22 cellular contexts compared by ENCODE assay signal in the genomic region with DNA sequence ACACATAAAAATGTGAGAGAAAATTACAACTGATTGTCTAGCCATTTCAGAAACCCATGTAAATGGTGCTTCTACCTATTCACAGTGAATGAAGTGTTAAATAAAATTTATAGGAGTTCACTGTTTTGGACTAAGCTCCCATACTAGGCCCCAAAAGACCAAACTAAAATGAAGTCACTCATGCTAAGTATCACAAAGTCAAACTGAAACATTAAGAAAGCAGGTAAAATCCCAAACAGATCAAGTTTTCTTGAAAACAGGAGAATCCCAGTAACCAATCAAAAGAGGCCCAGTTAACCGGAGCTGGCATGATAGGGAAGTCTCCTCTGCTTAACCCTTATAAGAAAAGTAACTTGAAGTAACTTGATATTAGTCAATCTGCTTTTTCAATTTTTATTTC. TPM values are rescaled to one million over a fixed set of nuclear protein-coding genes. Genes with fewer than 3 reads are reported as not detected.
DNase-seq lines count a peak whose midpoint lies in the region; ATAC-seq, FAIRE-seq and TF ChIP-seq lines count a peak whose summit lies in the region.
"Had no signal": no experiment of that assay in that cellular context is flagged by ENCODE, and none has a peak within 500 bp of the region (broad histone marks: within the 10 kb centered on the region; RNA-seq: fewer than 3 reads in every experiment).

No MANE protein-coding gene starts in this region.

- H3K27me3 ChIP-seq in heart right ventricle (no peaks in the 10 kb centered on the region), parathyroid adenoma (ENCODE audit: control insufficient read depth, insufficient read depth, low read length) (no peaks in the 10 kb centered on the region), ovary (no peaks in the 10 kb centered on the region)
- H3K27me3 ChIP-seq: BE2C had no signal

- no peak overlapping the region for H3K4me3 ChIP-seq in heart right ventricle
- H3K4me3 ChIP-seq in parathyroid adenoma (ENCODE audit: low read depth, low read length): no peak overlapping the region
- H3K4me3 ChIP-seq in ovary: no peak overlapping the region

- no peak for TF ChIP-seq EP300 in ovary (IDR thresholded peaks at IDR 0.05)

- no peaks in the 10 kb centered on the region for H3K79me2 ChIP-seq in parathyroid adenoma

- 45 to 61% methylated on average over 1 of the region's 1 CpG for WGBS in heart right ventricle, 2 donors
- WGBS in ovary, 3 donors: 55 to 66% (median 65%) methylated on average over 1 of the region's 1 CpG

- intact Hi-C loops in heart right ventricle (cut with DNase I): loop anchor here in 1 of 10 donors (5.0 kb wide), 1 partner anchor 55 kb away; the partner anchor contains the start of gene PKD2L2
- intact Hi-C loops in Right ventricle myocardium superior (cut with DNase I): no loop called here
- intact Hi-C loops in ovary (cut with DNase I): no loop called here

- H3K27ac ChIP-seq in heart right ventricle (peak overlapping the region in 7 of 10 donors; percentile 12 to 92 (median 88)), parathyroid adenoma (peak overlapping the region; percentile 81), ovary (no peak overlapping the region)

- H3K9ac ChIP-seq in parathyroid adenoma: no peak overlapping the region

- peaks cover 0 to 75% (median 36%) of the 10 kb centered on the region in 9 donors for H3K4me1 ChIP-seq in heart right ventricle
- H3K4me1 ChIP-seq in parathyroid adenoma: peaks cover 39% of the 10 kb centered on the region
- no peaks in the 10 kb centered on the region for H3K4me1 ChIP-seq in ovary (ENCODE audit: insufficient read depth)

- ATAC-seq in heart right ventricle: no peak
- ATAC-seq in Right ventricle myocardium superior (ENCODE audit: poor library complexity): no peak
- ATAC-seq in esophagus mucosa: peak; percentile 31

- H3K9me3 ChIP-seq in heart right ventricle (no peaks in the 10 kb centered on the region), parathyroid adenoma (ENCODE audit: control insufficient read depth, low read length) (no peaks in the 10 kb centered on the region), ovary (no peaks in the 10 kb centered on the region)
- H3K9me3 ChIP-seq: BE2C had no signal

- DNase-seq in heart right ventricle: no peak
- DNase-seq in Right ventricle myocardium superior: no peak
- no peak for DNase-seq in urothelium cell line (ENCODE audit: low spot score)
- no peak for DNase-seq in activated CD4-positive, alpha-beta T cell treated with anti-CD3 and anti-CD28 coated beads, Interleukin-2, amount 50 U/mL, for 1 hour
- DNase-seq in ovary: no peak
- DNase-seq: BE2C, DMS53, GDM1, Karpas-422, NCI-H187, NCI-H2107, NCI-H446 treated with DMSO at 0.1 percent for 48 hours, NCI-H526 treated with DMSO at 0.1 percent for 48 hours, OCI-M1, SHP77 had no signal

- TF ChIP-seq POLR2A in ovary (IDR thresholded peaks at IDR 0.05): no peak

- FAIRE-seq in urothelium cell line (lab: Jason Lieb, UNC): no peak
- FAIRE-seq: D721Med, GM18507, H1 had no signal

- H3K4me2 ChIP-seq in parathyroid adenoma (ENCODE audit: low read length): no peak overlapping the region

- H2AFZ ChIP-seq in parathyroid adenoma: peak overlapping the region; percentile 35

- peaks cover 0 to 3% (median 0%) of the 10 kb centered on the region in 9 donors for H3K36me3 ChIP-seq in heart right ventricle
- no peaks in the 10 kb centered on the region for H3K36me3 ChIP-seq in parathyroid adenoma (ENCODE audit: control insufficient read depth, insufficient read depth, low read length)
- H3K36me3 ChIP-seq in ovary: no peaks in the 10 kb centered on the region
- H3K36me3 ChIP-seq: BE2C had no signal

- TF ChIP-seq CTCF in heart right ventricle (IDR thresholded peaks at IDR 0.05) (no peak), parathyroid adenoma (IDR thresholded peaks at IDR 0.05) (no peak), ovary (IDR thresholded peaks at IDR 0.05) (no peak)

RNA-seq across cellular contexts. Expression of gene MYOT, which starts 35.2 kb away (rescaled TPM):
- total RNA-seq in heart right ventricle (10 to 100 TPM in 9 of 10 donors, 1 to 10 TPM in 1; 6.8 to 22.4 (median 11.7) TPM), Right ventricle myocardium superior (11.7 TPM), esophagus mucosa (not detected), ovary (1 to 10 TPM in 3 of 7 donors, under 1 TPM in 2, not detected in 2; 0.23 to 1.8 (median 1.1) TPM)
- polyA plus RNA-seq in heart right ventricle (100 to 1,000 TPM in 1 of 2 donors, 1 to 10 TPM in 1; 6.4 to 180 TPM), ovary (1 to 10 TPM in 1 of 2 donors, under 1 TPM in 1; 0.51 to 2.2 TPM)
- total RNA-seq: A172, H1, MCF 10A had no signal
- polyA plus RNA-seq: H1 had no signal

RNA-seq across cellular contexts. Expression of gene PKD2L2, which starts 56.8 kb away (rescaled TPM):
- total RNA-seq in heart right ventricle (1 to 10 TPM in 3 of 10 donors, under 1 TPM in 6, not detected in 1; 0.42 to 1.7 (median 0.53) TPM), Right ventricle myocardium superior (0.48 TPM), esophagus mucosa (not detected), ovary (under 1 TPM in 1 of 7 donors, not detected in 6; 0.20 TPM)
- polyA plus RNA-seq in heart right ventricle (under 1 TPM in 1 of 2 donors, not detected in 1; 0.06 TPM), ovary (under 1 TPM in 1 of 2 donors, not detected in 1; 0.05 TPM)
- total RNA-seq: A172, H1, MCF 10A had no signal
- polyA plus RNA-seq: H1 had no signal

Comparison
In these comparisons a context has a peak if more than half of its experiments do, and no peak if none do; other contexts are left out.
1. H3K27ac ChIP-seq: peak in heart right ventricle (7 of 10) and parathyroid adenoma (single experiment); none in ovary (0 of 2).